ENCODE assay signal across 16 cellular contexts in the genomic region with DNA sequence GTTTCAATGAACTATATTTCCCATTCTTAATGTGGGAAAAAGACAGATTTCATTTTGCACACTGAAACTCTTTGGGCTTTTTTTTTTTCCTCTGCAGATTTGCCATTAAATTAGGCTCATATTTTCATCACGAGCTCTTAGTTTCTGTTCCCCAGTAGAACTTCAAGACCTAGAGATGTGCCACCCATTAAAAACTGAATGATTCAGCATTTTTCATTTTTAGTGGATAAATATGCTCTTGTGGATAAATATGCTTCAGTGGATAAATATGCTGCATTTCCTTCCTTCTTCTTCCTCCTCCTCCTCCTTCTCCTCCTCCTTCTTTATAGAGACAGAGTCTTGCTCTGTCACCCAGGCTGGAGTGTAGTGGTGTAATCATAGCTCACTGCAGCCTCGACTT.
"Had no signal": no experiment of that assay in that cellular context is flagged by ENCODE, and none has a peak within 500 bp of the region (broad histone marks: within the 10 kb centered on the region; RNA-seq: fewer than 3 reads in every experiment).

No MANE protein-coding gene starts in this region.

- H3K27me3 Mint-ChIP-seq: IgD-negative memory B cell had no signal

- H3K9me3 ChIP-seq: MG63 had no signal

- H3K27ac ChIP-seq: RWPE1 had no signal

- H3K4me3 ChIP-seq: MG63 had no signal

- H3K27me3 ChIP-seq: MG63 had no signal

- DNase-seq: KBM-7, MG63, NCI-H1436, NCI-H2029, NCI-H2081 treated with DMSO at 0.1 percent for 48 hours, NCI-H2171, NCI-H226, NCI-H69, NCI-H774, SHP77, T-helper 1 cell had no signal

- ATAC-seq: HepG2, Panc1, SK-N-SH treated with all-trans-retinoic acid at 6 μM for 48 hours had no signal

- H3K27ac Mint-ChIP-seq: IgD-negative memory B cell had no signal

- FAIRE-seq: HepG2 had no signal

- H3K36me3 ChIP-seq: MG63 had no signal
